In the genomic region with DNA sequence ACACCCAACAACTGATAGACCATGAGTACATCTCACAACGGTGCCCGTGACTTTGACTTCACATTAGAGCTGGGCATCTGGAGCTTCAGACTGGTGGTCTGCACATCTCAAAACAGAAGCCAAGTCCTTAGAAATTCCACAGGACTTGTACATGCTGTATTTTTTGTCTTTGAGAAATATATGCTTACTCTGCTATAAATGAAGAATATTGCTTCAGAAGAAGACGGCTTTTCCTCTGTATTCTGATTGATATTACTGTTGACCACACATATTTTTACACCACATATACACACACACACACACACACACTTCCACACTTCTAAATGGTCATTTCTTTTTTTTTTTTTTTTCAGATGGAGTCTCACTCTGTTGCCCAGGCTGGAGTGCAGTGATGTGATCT, we compare ENCODE assay signal across 23 cellular contexts.
A peak's percentile ranks its signal among the peaks of the same experiment; 100 is the strongest.
DNase-seq lines count a peak whose midpoint lies in the region; ATAC-seq, FAIRE-seq and TF ChIP-seq lines count a peak whose summit lies in the region.
"Had no signal": no experiment of that assay in that cellular context is flagged by ENCODE, and none has a peak within 500 bp of the region (broad histone marks: within the 10 kb centered on the region; RNA-seq: fewer than 3 reads in every experiment).

No MANE protein-coding gene starts in this region.

- ATAC-seq in A549 (no peak), K562 (no peak)
- ATAC-seq: CD8-positive, alpha-beta T cell; GM12878 had no signal

- in situ Hi-C loops in K562 (cut with MboI): no loop called here
- in situ Hi-C loops in G401 (cut with HindIII; ENCODE audit: low sequenced_read_pairs): no loop called here

- H3K36me3 ChIP-seq in K562 (ENCODE audit: control insufficient read depth, insufficient read depth, low read length): no peaks in the 10 kb centered on the region
- H3K36me3 ChIP-seq in hepatocyte (replicated peaks; ENCODE audit: insufficient read depth, low read depth): no peaks in the 10 kb centered on the region
- no peaks in the 10 kb centered on the region for H3K36me3 ChIP-seq in smooth muscle cell (ENCODE audit: low read depth)
- H3K36me3 ChIP-seq: BLaER1 treated with 17β-estradiol and CSF1 and Interleukin-3, amounts not matched to agents 10 nM and 100 nM had no signal

- H3K9me3 ChIP-seq in A549: no peaks in the 10 kb centered on the region
- no peaks in the 10 kb centered on the region for H3K9me3 ChIP-seq in K562 (replicated peaks; ENCODE audit: control insufficient read depth, insufficient read depth, low read depth, low read length)
- H3K9me3 ChIP-seq in hepatocyte (ENCODE audit: low read depth): no peaks in the 10 kb centered on the region
- H3K9me3 ChIP-seq in smooth muscle cell (replicated peaks; ENCODE audit: low read depth): no peaks in the 10 kb centered on the region
- H3K9me3 ChIP-seq: BLaER1 treated with 17β-estradiol and CSF1 and Interleukin-3, amounts not matched to agents 10 nM and 100 nM; Caco-2 had no signal

- TF ChIP-seq CTCF in A549 (IDR thresholded peaks at IDR 0.05) (no peak), K562 (IDR thresholded peaks at IDR 0.05 in 2 of 3, conservative IDR thresholded peaks at IDR 0.05 in 1 of 3; ENCODE audit: insufficient read depth in 2 of 3, low read depth in 1 of 3, low read length in 3 of 3) (no peak), hepatocyte (IDR thresholded peaks at IDR 0.05; ENCODE audit: poor library complexity) (no peak), smooth muscle cell (IDR thresholded peaks at IDR 0.05; ENCODE audit: borderline replicate concordance, insufficient read depth, poor library complexity, severe bottlenecking) (no peak)

- H2AFZ ChIP-seq in K562 (ENCODE audit: low read depth, low read length) (no peak overlapping the region), hepatocyte (no peak overlapping the region), smooth muscle cell (ENCODE audit: low read depth) (no peak overlapping the region)

- no peaks in the 10 kb centered on the region for H3F3A ChIP-seq in smooth muscle cell (ENCODE audit: low read depth)

- H4K20me1 ChIP-seq in K562 (replicated peaks; ENCODE audit: control insufficient read depth, insufficient read depth, low read length) (no peaks in the 10 kb centered on the region), hepatocyte (ENCODE audit: insufficient read depth, poor library complexity, severe bottlenecking) (no peaks in the 10 kb centered on the region), smooth muscle cell (ENCODE audit: low read depth) (no peaks in the 10 kb centered on the region)
- H4K20me1 ChIP-seq: BLaER1 treated with 17β-estradiol and CSF1 and Interleukin-3, amounts not matched to agents 10 nM and 100 nM had no signal

- no peak overlapping the region for H3K9ac ChIP-seq in K562 (ENCODE audit: insufficient read depth in 1 of 2, low read depth in 2 of 2, low read length in 2 of 2)
- no peak overlapping the region for H3K9ac ChIP-seq in smooth muscle cell (ENCODE audit: low read depth)
- H3K9ac ChIP-seq: BLaER1 treated with 17β-estradiol and CSF1 and Interleukin-3, amounts not matched to agents 10 nM and 100 nM had no signal

- no peak for DNase-seq in A549 (ENCODE audit: low read depth in 1 of 2, low spot score in 1 of 2)
- DNase-seq in K562 (ENCODE audit: extremely low read depth in 1 of 4, low spot score in 3 of 4): no peak
- DNase-seq in hepatocyte (ENCODE audit: low spot score): no peak
- no peak for DNase-seq in smooth muscle cell (lab: John Stamatoyannopoulos, UW; ENCODE audit: unreplicated experiment)
- no peak for DNase-seq in activated CD4-positive, alpha-beta T cell treated with anti-CD3 and anti-CD28 coated beads for 1 hour
- DNase-seq in kidney glomerular epithelial cell (lab: John Stamatoyannopoulos, UW): no peak
- no peak for DNase-seq in G401 (ENCODE audit: low spot score)
- DNase-seq in central memory CD4-positive, alpha-beta T cell: no peak
- DNase-seq: 8988T; AML-193; Caco-2; Calu3; CD4-positive, alpha-beta T cell; CD8-positive, alpha-beta T cell; DMS79 treated with DMSO at 0.1 percent for 48 hours; GDM1 had no signal

- TF ChIP-seq EP300 in A549 (IDR thresholded peaks at IDR 0.05): no peak
- TF ChIP-seq EP300 in K562 (IDR thresholded peaks at IDR 0.05; ENCODE audit: low read length): no peak

- no peak overlapping the region for H3K4me2 ChIP-seq in A549
- no peak overlapping the region for H3K4me2 ChIP-seq in K562 (ENCODE audit: insufficient read depth, low read length)
- H3K4me2 ChIP-seq in hepatocyte: no peak overlapping the region
- peak overlapping the region; percentile 55 for H3K4me2 ChIP-seq in smooth muscle cell
- H3K4me2 ChIP-seq: BLaER1 treated with 17β-estradiol and CSF1 and Interleukin-3, amounts not matched to agents 10 nM and 100 nM had no signal

- CTCF ChIA-PET in A549 (lab: Yijun Ruan, JAX) (no interaction called here), K562 (lab: Yijun Ruan, JAX; ENCODE audit: low intra/inter-chr PET ratio) (no interaction called here)

- H3K9me1 ChIP-seq in K562 (ENCODE audit: control insufficient read depth, insufficient read depth, low read length): no peaks in the 10 kb centered on the region

- no peaks in the 10 kb centered on the region for H3K27me3 ChIP-seq in K562 (ENCODE audit: control insufficient read depth in 2 of 2, insufficient read depth in 2 of 2, low read length in 2 of 2)
- H3K27me3 ChIP-seq in hepatocyte: no peaks in the 10 kb centered on the region
- no peaks in the 10 kb centered on the region for H3K27me3 ChIP-seq in smooth muscle cell (ENCODE audit: low read depth)
- H3K27me3 ChIP-seq: BLaER1 treated with 17β-estradiol and CSF1 and Interleukin-3, amounts not matched to agents 10 nM and 100 nM had no signal

- POLR2A ChIA-PET in A549 (lab: Yijun Ruan, JAX) (no interaction called here), K562 (lab: Yijun Ruan, JAX) (no interaction called here)

- no TSS peak for BruUV-seq in K562 (replicated peaks; lab: Mats Ljungman, UMichigan)

- no peak overlapping the region for H3K4me3 ChIP-seq in A549
- H3K4me3 ChIP-seq in K562: no peak overlapping the region
- H3K4me3 ChIP-seq in hepatocyte: no peak overlapping the region
- H3K4me3 ChIP-seq in smooth muscle cell: no peak overlapping the region
- H3K4me3 ChIP-seq: BLaER1 treated with 17β-estradiol and CSF1 and Interleukin-3, amounts not matched to agents 10 nM and 100 nM; GM12878 had no signal

- H3K9me2 ChIP-seq in hepatocyte (replicated peaks; ENCODE audit: insufficient read depth): no peaks in the 10 kb centered on the region

- 26% methylated on average over 3 of the region's 3 CpGs for WGBS in A549 (ENCODE audit: missing lambda C conversion rate)
- WGBS in K562 (ENCODE audit: insufficient coverage, low coverage, missing lambda C conversion rate): 0% methylated on average over 3 of the region's 3 CpGs
- 66% methylated on average over 3 of the region's 3 CpGs for WGBS in hepatocyte (ENCODE audit: low lambda C conversion rate, missing lambda C conversion rate)
- WGBS in smooth muscle cell (ENCODE audit: low lambda C conversion rate): 67% methylated on average over 3 of the region's 3 CpGs

- H3K4me1 ChIP-seq in A549 (no peaks in the 10 kb centered on the region), K562 (replicated peaks in 1 of 2; ENCODE audit: control insufficient read depth in 2 of 2, insufficient read depth in 2 of 2, low read length in 2 of 2) (no peaks in the 10 kb centered on the region), hepatocyte (ENCODE audit: insufficient read depth) (no peaks in the 10 kb centered on the region), smooth muscle cell (ENCODE audit: low read depth) (peaks cover 10% of the 10 kb centered on the region)
- H3K4me1 ChIP-seq: BLaER1 treated with 17β-estradiol and CSF1 and Interleukin-3, amounts not matched to agents 10 nM and 100 nM; Caco-2 had no signal

- no peak for TF ChIP-seq RAD21 in A549 (conservative IDR thresholded peaks at IDR 0.05 in 1 of 2, IDR thresholded peaks at IDR 0.05 in 1 of 2)
- TF ChIP-seq RAD21 in K562 (CRISPR knock-in tag; conservative IDR thresholded peaks at IDR 0.05 in 1 of 2, IDR thresholded peaks at IDR 0.05 in 1 of 2): no peak

- intact Hi-C loops in K562 (cut with micrococcal nuclease): no loop called here

- no peak for FAIRE-seq in A549 (lab: Jason Lieb, UNC)
- FAIRE-seq in K562 (lab: Jason Lieb, UNC): no peak
- FAIRE-seq: A204.1, D721Med, GM12878, GM12892, GM18507 had no signal

- H3K79me2 ChIP-seq in K562 (ENCODE audit: control insufficient read depth, insufficient read depth, low read length) (no peaks in the 10 kb centered on the region), hepatocyte (no peaks in the 10 kb centered on the region), smooth muscle cell (ENCODE audit: low read depth) (no peaks in the 10 kb centered on the region)

- H3K27ac ChIP-seq in A549: no peak overlapping the region
- H3K27ac ChIP-seq in K562 (ENCODE audit: extremely low read depth, low read depth, low read length): no peak overlapping the region
- peak overlapping the region; percentile 78 for H3K27ac ChIP-seq in hepatocyte
- no peak overlapping the region for H3K27ac ChIP-seq in smooth muscle cell (ENCODE audit: low read depth)
- H3K27ac ChIP-seq: BLaER1 treated with 17β-estradiol and CSF1 and Interleukin-3, amounts not matched to agents 10 nM and 100 nM; C4-2B had no signal

- TF ChIP-seq POLR2A in A549 (IDR thresholded peaks at IDR 0.05; ENCODE audit: low read length) (no peak), K562 (conservative IDR thresholded peaks at IDR 0.05) (no peak)

TF ChIP-seq in A549, 52 proteins besides CTCF, POLR2A, EP300 and RAD21:
- TF ChIP-seq MAFK (IDR thresholded peaks at IDR 0.05; ENCODE audit: partially characterized antibody): peak; percentile 71
- TF ChIP-seq JUNB (IDR thresholded peaks at IDR 0.05): no peak

TF ChIP-seq in K562, 482 proteins besides CTCF, POLR2A, EP300 and RAD21 (continues in another document):
- TF ChIP-seq MAFG (tag; conservative IDR thresholded peaks at IDR 0.05): peak; percentile 56
- TF ChIP-seq, protein P1, sequence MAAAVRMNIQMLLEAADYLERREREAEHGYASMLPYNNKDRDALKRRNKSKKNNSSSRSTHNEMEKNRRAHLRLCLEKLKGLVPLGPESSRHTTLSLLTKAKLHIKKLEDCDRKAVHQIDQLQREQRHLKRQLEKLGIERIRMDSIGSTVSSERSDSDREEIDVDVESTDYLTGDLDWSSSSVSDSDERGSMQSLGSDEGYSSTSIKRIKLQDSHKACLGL (CRISPR knock-in tag; IDR thresholded peaks at IDR 0.05; ENCODE audit: borderline replicate concordance, poor library complexity, severe bottlenecking): no peak
- peak; percentile 13; the same call in 1 of the 2 replicates for TF ChIP-seq MAFF (IDR thresholded peaks at IDR 0.05; ENCODE audit: low read length)
- no peak for TF ChIP-seq NFIX (CRISPR knock-in tag; IDR thresholded peaks at IDR 0.05; ENCODE audit: low read depth)
- no peak for TF ChIP-seq E2F3 (CRISPR knock-in tag; IDR thresholded peaks at IDR 0.05)
- no peak for TF ChIP-seq ELF1 (tag; IDR thresholded peaks at IDR 0.05)
- no peak for TF ChIP-seq FOXA1 (IDR thresholded peaks at IDR 0.05; ENCODE audit: borderline replicate concordance)
- no peak for TF ChIP-seq MEF2D (tag; conservative IDR thresholded peaks at IDR 0.05; ENCODE audit: low read depth)
- TF ChIP-seq C11orf30 (IDR thresholded peaks at IDR 0.05; ENCODE audit: low read depth): peak; percentile 49; the same call in 1 of the 2 replicates
- no peak for TF ChIP-seq IRF2 (CRISPR knock-in tag; IDR thresholded peaks at IDR 0.05)
- TF ChIP-seq ZNF316 (IDR thresholded peaks at IDR 0.05): peak; percentile 77
- no peak for TF ChIP-seq HNRNPK (IDR thresholded peaks at IDR 0.05; ENCODE audit: low read depth, low read length, poor library complexity, severe bottlenecking)
